ENCODE assay signal across 16 cellular contexts in the genomic region with DNA sequence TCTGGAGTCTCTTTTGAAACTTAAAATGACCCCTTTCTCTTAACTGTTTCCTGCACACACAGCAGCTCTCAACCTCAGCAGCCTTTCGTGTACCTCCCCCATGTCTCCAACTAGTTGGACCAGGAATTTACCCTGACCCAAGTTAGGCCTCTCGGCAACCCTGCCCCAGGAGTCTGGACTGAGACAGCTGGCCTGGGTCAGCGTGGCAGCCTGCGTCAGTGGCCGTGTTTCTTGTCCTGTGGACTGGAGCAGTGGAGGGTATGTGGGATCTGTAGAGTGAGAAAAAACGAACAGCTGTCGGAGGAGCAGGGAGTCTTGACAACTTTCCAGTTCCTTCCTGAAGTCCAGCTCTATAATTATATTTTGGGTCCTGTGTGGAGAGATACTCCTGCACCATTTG.
DNase-seq lines count a peak whose midpoint lies in the region; ATAC-seq and TF ChIP-seq lines count a peak whose summit lies in the region.
"Had no signal": no experiment of that assay in that cellular context is flagged by ENCODE, and none has a peak within 500 bp of the region (broad histone marks: within the 10 kb centered on the region; RNA-seq: fewer than 3 reads in every experiment).

No MANE protein-coding gene starts in this region.

- no peak overlapping the region for H3K27ac Mint-ChIP-seq in endodermal cell
- no peak overlapping the region for H3K27ac Mint-ChIP-seq in activated naive CD8-positive, alpha-beta T cell treated with anti-CD3 and anti-CD28 coated beads for 36 hours
- H3K27ac Mint-ChIP-seq: B cell, HFFc6 had no signal

- H3K36me3 Mint-ChIP-seq in endodermal cell (ENCODE audit: low read depth), result no peaks in the 10 kb centered on the region
- no peaks in the 10 kb centered on the region for H3K36me3 Mint-ChIP-seq in activated naive CD8-positive, alpha-beta T cell treated with anti-CD3 and anti-CD28 coated beads for 36 hours

- no peaks in the 10 kb centered on the region for H3K27me3 Mint-ChIP-seq in endodermal cell (ENCODE audit: insufficient read depth)
- H3K27me3 Mint-ChIP-seq in activated naive CD8-positive, alpha-beta T cell treated with anti-CD3 and anti-CD28 coated beads for 36 hours, result no peaks in the 10 kb centered on the region
- H3K27me3 Mint-ChIP-seq: B cell had no signal

- intact Hi-C loops in Right ventricle myocardium superior (cut with DNase I) (no loop called here), cardiac septum (cut with DNase I) (no loop called here), upper lobe of right lung (cut with DNase I) (no loop called here)

- H3K36me3 ChIP-seq in endodermal cell (ENCODE audit: control insufficient read depth, insufficient read depth, low read length) (no peaks in the 10 kb centered on the region), upper lobe of right lung (no peaks in the 10 kb centered on the region)

- H3K4me3 ChIP-seq in endodermal cell (ENCODE audit: low read length), result no peak overlapping the region
- no peak overlapping the region for H3K4me3 ChIP-seq in upper lobe of right lung

- no peak overlapping the region for H3K4me3 Mint-ChIP-seq in endodermal cell
- no peak overlapping the region for H3K4me3 Mint-ChIP-seq in activated naive CD8-positive, alpha-beta T cell treated with anti-CD3 and anti-CD28 coated beads for 36 hours
- H3K4me3 Mint-ChIP-seq: B cell, HFFc6 had no signal

- H3K9ac ChIP-seq in endodermal cell (ENCODE audit: extremely low read depth, low read length, poor library complexity, severe bottlenecking), result no peak overlapping the region
- H3K9ac ChIP-seq: KMS-11 had no signal

- DNase-seq in Right ventricle myocardium superior (peak; percentile 53), cardiac septum (ENCODE audit: low spot score) (no peak), endodermal cell (peak; percentile 32), upper lobe of right lung (no peak), SKM-1 treated with dmso at 0.1 percent for 144 hours (lab: John Stamatoyannopoulos, UW; ENCODE audit: unreplicated experiment) (no peak)
- DNase-seq in activated naive CD8-positive, alpha-beta T cell treated with anti-CD3 and anti-CD28 coated beads for 36 hours, result no peak
- DNase-seq: GDM1, H7, HFFc6, NCI-H1436, NCI-H1930, NCI-H526 treated with DMSO at 0.1 percent for 48 hours had no signal

- no peaks in the 10 kb centered on the region for H3K4me1 ChIP-seq in endodermal cell (ENCODE audit: control insufficient read depth, insufficient read depth, low read length)
- no peaks in the 10 kb centered on the region for H3K4me1 ChIP-seq in upper lobe of right lung

- H3K9me3 ChIP-seq in endodermal cell (ENCODE audit: control insufficient read depth, low read length) (no peaks in the 10 kb centered on the region), upper lobe of right lung (no peaks in the 10 kb centered on the region)

- 88 to 94% methylated on average over 4 to 7 of the region's 7 CpGs for WGBS in endodermal cell (ENCODE audit: insufficient coverage in 1 of 2, insufficient read length in 1 of 2), 2 experiments

- TF ChIP-seq CTCF in endodermal cell (conservative IDR thresholded peaks at IDR 0.05), result no peak
- TF ChIP-seq CTCF in upper lobe of right lung (IDR thresholded peaks at IDR 0.05), result no peak

- peak; percentile 80 for ATAC-seq in Right ventricle myocardium superior (ENCODE audit: poor library complexity)
- ATAC-seq in upper lobe of right lung, result peak; percentile 39
- ATAC-seq in HG03457 (IDR thresholded peaks at IDR 0.05; ENCODE audit: unreplicated experiment), result no peak

- no peaks in the 10 kb centered on the region for H3K4me1 Mint-ChIP-seq in endodermal cell
- H3K4me1 Mint-ChIP-seq in activated naive CD8-positive, alpha-beta T cell treated with anti-CD3 and anti-CD28 coated beads for 36 hours, result no peaks in the 10 kb centered on the region
- H3K4me1 Mint-ChIP-seq: B cell had no signal

- no peaks in the 10 kb centered on the region for H3K27me3 ChIP-seq in endodermal cell (ENCODE audit: control insufficient read depth, insufficient read depth, low read length, poor library complexity, severe bottlenecking)
- no peaks in the 10 kb centered on the region for H3K27me3 ChIP-seq in layer of hippocampus (ENCODE audit: control insufficient read depth, insufficient read depth, low read length)
- no peaks in the 10 kb centered on the region for H3K27me3 ChIP-seq in upper lobe of right lung

- H3K27ac ChIP-seq in endodermal cell (ENCODE audit: low read depth, low read length) (no peak overlapping the region), layer of hippocampus (ENCODE audit: low read depth, low read length) (peak overlapping the region; percentile 97), upper lobe of right lung (no peak overlapping the region)
- H3K27ac ChIP-seq: KMS-11 had no signal

- H3K9me3 Mint-ChIP-seq in endodermal cell, result no peaks in the 10 kb centered on the region
- H3K9me3 Mint-ChIP-seq in activated naive CD8-positive, alpha-beta T cell treated with anti-CD3 and anti-CD28 coated beads for 36 hours, result no peaks in the 10 kb centered on the region
- H3K9me3 Mint-ChIP-seq: HFFc6 had no signal

Comparison
In these comparisons a context has a peak if more than half of its experiments do, and no peak if none do; other contexts are left out.
1. DNase-seq: peak in Right ventricle myocardium superior (single experiment) and endodermal cell (single experiment); none in cardiac septum (single experiment), upper lobe of right lung (single experiment), activated naive CD8-positive, alpha-beta T cell treated with anti-CD3 and anti-CD28 coated beads for 36 hours (single experiment) and SKM-1 treated with dmso at 0.1 percent for 144 hours (single experiment).